In the genomic region with DNA sequence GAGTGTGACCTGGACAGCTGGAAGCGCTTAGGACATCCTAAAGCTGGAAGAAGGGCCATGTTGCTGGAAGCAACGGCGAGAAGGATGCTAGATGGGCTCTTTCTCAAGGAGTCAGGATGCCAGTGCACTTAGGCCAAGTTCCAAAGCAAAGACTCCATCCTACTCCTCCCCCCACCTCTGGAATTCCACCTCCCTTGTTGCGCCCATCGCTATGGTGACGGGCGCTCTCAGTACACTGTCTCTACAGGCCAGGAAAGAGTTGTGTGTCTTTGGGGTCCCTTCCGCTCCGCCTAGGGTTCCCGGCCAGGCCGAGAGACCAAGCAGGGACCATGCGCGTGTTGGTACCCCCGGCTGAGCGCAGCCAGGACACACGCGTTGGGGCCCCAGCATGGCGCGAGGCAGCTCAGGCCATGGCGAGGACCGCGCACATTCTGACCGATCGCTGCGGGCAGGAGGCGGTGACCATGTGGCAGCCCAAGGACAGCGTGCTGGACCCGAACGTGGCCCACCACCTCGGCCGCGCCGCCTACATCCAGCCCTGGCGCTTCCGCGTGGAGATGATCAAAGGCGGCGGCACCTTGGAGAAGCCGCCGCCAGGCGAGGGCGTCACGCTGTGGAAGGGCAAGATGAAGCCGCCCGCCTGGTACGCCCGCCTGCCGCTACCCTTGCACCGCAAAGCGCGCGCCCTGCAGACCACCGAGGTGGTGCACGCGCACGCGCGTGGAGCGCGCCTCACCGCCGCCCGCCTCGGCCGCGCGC, we compare ENCODE assay signal across 24 cellular contexts. TPM values are rescaled to one million over a fixed set of nuclear protein-coding genes. Genes with fewer than 3 reads are reported as not detected.
A peak's percentile ranks its signal among the peaks of the same experiment; 100 is the strongest.
DNase-seq lines count a peak whose midpoint lies in the region; ATAC-seq, FAIRE-seq and TF ChIP-seq lines count a peak whose summit lies in the region.
"Had no signal": no experiment of that assay in that cellular context is flagged by ENCODE, and none has a peak within 500 bp of the region (broad histone marks: within the 10 kb centered on the region; RNA-seq: fewer than 3 reads in every experiment).

No MANE protein-coding gene starts in this region.

- H3K4me3 ChIP-seq in mesendoderm (ENCODE audit: low read length) = no peak overlapping the region
- H3K4me3 ChIP-seq: A549, BLaER1, lung, smooth muscle cell had no signal

- no peak for FAIRE-seq in GM19239 (lab: Jason Lieb, UNC)
- FAIRE-seq: A549, astrocyte had no signal

- H3K36me3 ChIP-seq in mesendoderm (ENCODE audit: control insufficient read depth, insufficient read depth, low read length) = no peaks in the 10 kb centered on the region
- H3K36me3 ChIP-seq: BLaER1 had no signal

- no peaks in the 10 kb centered on the region for H3K9me3 Mint-ChIP-seq in stimulated activated naive CD8-positive, alpha-beta T cell treated with anti-CD3 and anti-CD28 coated beads, Interleukin-15, amount 100 ng/mL, for 72 hours
- no peaks in the 10 kb centered on the region for H3K9me3 Mint-ChIP-seq in glutamatergic neuron (ENCODE audit: unreplicated experiment)
- H3K9me3 Mint-ChIP-seq: activated naive CD4-positive, alpha-beta T cell treated with anti-CD3 and anti-CD28 coated beads for 36 hours; T-cell had no signal

- no peak overlapping the region for H3K4me3 Mint-ChIP-seq in stimulated activated naive CD8-positive, alpha-beta T cell treated with anti-CD3 and anti-CD28 coated beads, Interleukin-15, amount 100 ng/mL, for 72 hours
- peak overlapping the region; percentile 83 for H3K4me3 Mint-ChIP-seq in glutamatergic neuron (ENCODE audit: unreplicated experiment)
- H3K4me3 Mint-ChIP-seq: activated naive CD4-positive, alpha-beta T cell treated with anti-CD3 and anti-CD28 coated beads for 36 hours; T-cell had no signal

- H4K5ac ChIP-seq in mesendoderm (ENCODE audit: low read length) = no peak overlapping the region

- H3K27ac Mint-ChIP-seq in stimulated activated naive CD8-positive, alpha-beta T cell treated with anti-CD3 and anti-CD28 coated beads, Interleukin-15, amount 100 ng/mL, for 72 hours = no peak overlapping the region
- no peak overlapping the region for H3K27ac Mint-ChIP-seq in glutamatergic neuron (ENCODE audit: unreplicated experiment)
- H3K27ac Mint-ChIP-seq: activated naive CD4-positive, alpha-beta T cell treated with anti-CD3 and anti-CD28 coated beads for 36 hours; T-cell had no signal

- no peak overlapping the region for H2BK120ac ChIP-seq in mesendoderm (ENCODE audit: low read depth, low read length)

- H3K56ac ChIP-seq in mesendoderm (ENCODE audit: low read length) = no peak overlapping the region

- H3K4me1 ChIP-seq in mesendoderm (ENCODE audit: control insufficient read depth, low read depth, low read length) = no peaks in the 10 kb centered on the region
- H3K4me1 ChIP-seq: A549, BLaER1 had no signal

- H3K23ac ChIP-seq in mesendoderm (ENCODE audit: low read length) = no peak overlapping the region

- no peak overlapping the region for H3K9ac ChIP-seq in mesendoderm (ENCODE audit: low read length)
- H3K9ac ChIP-seq: BLaER1 had no signal

- no peak for TF ChIP-seq CTCF in glutamatergic neuron (IDR thresholded peaks at IDR 0.05; ENCODE audit: partially characterized antibody, unreplicated experiment)

- H2AK5ac ChIP-seq in mesendoderm (ENCODE audit: low read length) = no peak overlapping the region

- H3K79me2 ChIP-seq in mesendoderm (ENCODE audit: control insufficient read depth, insufficient read depth, low read length) = no peaks in the 10 kb centered on the region

- no peak for ATAC-seq in stimulated activated naive CD8-positive, alpha-beta T cell treated with anti-CD3 and anti-CD28 coated beads, Interleukin-15, Interleukin-2, amounts not matched to agents 100 U/mL and 50 U/mL, for 24 hours
- ATAC-seq in stimulated activated naive CD8-positive, alpha-beta T cell treated with anti-CD3 and anti-CD28 coated beads, Interleukin-15, amount 100 ng/mL, for 72 hours = no peak
- no peak for ATAC-seq in HG02970 (IDR thresholded peaks at IDR 0.05; ENCODE audit: low FRiP score, unreplicated experiment)
- ATAC-seq: A549, T-cell had no signal

- peaks cover 2% of the 10 kb centered on the region for H3K27me3 ChIP-seq in mesendoderm (ENCODE audit: insufficient read depth, low read length, poor library complexity)
- H3K27me3 ChIP-seq: BLaER1 had no signal

- no peak overlapping the region for H3K18ac ChIP-seq in mesendoderm (ENCODE audit: low read length)

- no peak overlapping the region for H2BK5ac ChIP-seq in mesendoderm (ENCODE audit: low read length)

- no peak overlapping the region for H2BK15ac ChIP-seq in mesendoderm (replicated peaks; ENCODE audit: low read depth)

- no peak overlapping the region for H4K8ac ChIP-seq in mesendoderm (ENCODE audit: low read depth, low read length)

- H3K36me3 Mint-ChIP-seq in glutamatergic neuron (ENCODE audit: unreplicated experiment) = no peaks in the 10 kb centered on the region
- H3K36me3 Mint-ChIP-seq: T-cell had no signal

- H3K4ac ChIP-seq in mesendoderm (ENCODE audit: low read depth, low read length) = no peak overlapping the region

- H3K4me2 ChIP-seq in mesendoderm (ENCODE audit: low read length) = peak overlapping the region; percentile 11
- H3K4me2 ChIP-seq: A549, BLaER1, smooth muscle cell had no signal

- no CpG with 5 or more reads among the region's 67 CpGs for WGBS in mesendoderm (ENCODE audit: extremely low coverage, insufficient coverage, low lambda C conversion rate)

- peaks cover 42% of the 10 kb centered on the region for H3K27me3 Mint-ChIP-seq in stimulated activated naive CD8-positive, alpha-beta T cell treated with anti-CD3 and anti-CD28 coated beads, Interleukin-15, amount 100 ng/mL, for 72 hours
- peaks cover 19% of the 10 kb centered on the region for H3K27me3 Mint-ChIP-seq in glutamatergic neuron (ENCODE audit: unreplicated experiment)

- H3K4me1 Mint-ChIP-seq in stimulated activated naive CD8-positive, alpha-beta T cell treated with anti-CD3 and anti-CD28 coated beads, Interleukin-15, amount 100 ng/mL, for 72 hours = no peaks in the 10 kb centered on the region
- H3K4me1 Mint-ChIP-seq in glutamatergic neuron (ENCODE audit: low read depth, unreplicated experiment) = no peaks in the 10 kb centered on the region
- H3K4me1 Mint-ChIP-seq: T-cell had no signal

- DNase-seq in stimulated activated naive CD8-positive, alpha-beta T cell treated with anti-CD3 and anti-CD28 coated beads, Interleukin-15, Interleukin-2, amounts not matched to agents 100 U/mL and 50 U/mL, for 24 hours = peak; percentile 5
- no peak for DNase-seq in stimulated activated naive CD8-positive, alpha-beta T cell treated with anti-CD3 and anti-CD28 coated beads, Interleukin-15, amount 100 ng/mL, for 72 hours
- DNase-seq in glutamatergic neuron (peak; percentile 71), mesendoderm (peak; percentile 91), GM19239 (ENCODE audit: insufficient read length, low spot score) (no peak), OCI-M1 (lab: John Stamatoyannopoulos, UW) (no peak)
- DNase-seq in stimulated activated CD4-positive, alpha-beta T cell treated with anti-CD3 and anti-CD28 coated beads, Interleukin-12 subunit alpha, Interleukin-12 subunit beta, amount 100 ng/mL, for 4 hours = no peak
- DNase-seq: activated CD4-positive, alpha-beta T cell treated with anti-CD3 and anti-CD28 coated beads, Interleukin-2, amount 50 U/mL, for 48 hours; activated naive CD4-positive, alpha-beta T cell treated with anti-CD3 and anti-CD28 coated beads for 36 hours; activated T-cell treated with anti-CD3 and anti-CD28 coated beads, Interleukin-2, amount 50 U/mL, for 1 hour; DMS 273 treated with DMSO at 0.1 percent for 48 hours; foreskin fibroblast; IMR-90; NCI-H2029; NCI-H510A; SHP77; T-cell had no signal

- H3K27ac ChIP-seq in mesendoderm (ENCODE audit: low read depth, low read length) = no peak overlapping the region
- H3K27ac ChIP-seq: A549, BLaER1 had no signal

- H3K79me1 ChIP-seq in mesendoderm (ENCODE audit: low read length) = no peaks in the 10 kb centered on the region

RNA-seq across cellular contexts. Expression of gene SLC1A6, which starts 31.0 kb away (rescaled TPM):
- 22.8 TPM for total RNA-seq in glutamatergic neuron (ENCODE audit: unreplicated experiment)
- polyA plus RNA-seq in mesendoderm (2013, experiment 1 of 2) = 3.8 TPM
- polyA plus RNA-seq in mesendoderm (2013, experiment 2 of 2) = 4.0 TPM
- total RNA-seq: activated naive CD4-positive, alpha-beta T cell treated with anti-CD3 and anti-CD28 coated beads for 36 hours; IMR-90; lung; myocyte; T-cell had no signal
- polyA plus RNA-seq: A549, IMR-90, lung had no signal

RNA-seq across cellular contexts. Expression of gene CASP14, which starts 38.6 kb away (rescaled TPM):
- total RNA-seq in glutamatergic neuron (ENCODE audit: unreplicated experiment) = not detected
- not detected for polyA plus RNA-seq in mesendoderm (2013, experiment 1 of 2)
- not detected for polyA plus RNA-seq in mesendoderm (2013, experiment 2 of 2)
- total RNA-seq: activated naive CD4-positive, alpha-beta T cell treated with anti-CD3 and anti-CD28 coated beads for 36 hours; astrocyte; IMR-90; lung; myocyte; smooth muscle cell; T-cell had no signal
- polyA plus RNA-seq: A549, IMR-90, lung, smooth muscle cell had no signal

Comparison
In these comparisons a context has a peak if more than half of its experiments do, and no peak if none do; other contexts are left out.
1. DNase-seq: peak in stimulated activated naive CD8-positive, alpha-beta T cell treated with anti-CD3 and anti-CD28 coated beads, Interleukin-15, Interleukin-2, amounts not matched to agents 100 U/mL and 50 U/mL, for 24 hours (single experiment), glutamatergic neuron (single experiment) and mesendoderm (single experiment); none in stimulated activated naive CD8-positive, alpha-beta T cell treated with anti-CD3 and anti-CD28 coated beads, Interleukin-15, amount 100 ng/mL, for 72 hours (0 of 2), GM19239 (single experiment), stimulated activated CD4-positive, alpha-beta T cell treated with anti-CD3 and anti-CD28 coated beads, Interleukin-12 subunit alpha, Interleukin-12 subunit beta, amount 100 ng/mL, for 4 hours (single experiment) and OCI-M1 (single experiment).